In the genomic region with DNA sequence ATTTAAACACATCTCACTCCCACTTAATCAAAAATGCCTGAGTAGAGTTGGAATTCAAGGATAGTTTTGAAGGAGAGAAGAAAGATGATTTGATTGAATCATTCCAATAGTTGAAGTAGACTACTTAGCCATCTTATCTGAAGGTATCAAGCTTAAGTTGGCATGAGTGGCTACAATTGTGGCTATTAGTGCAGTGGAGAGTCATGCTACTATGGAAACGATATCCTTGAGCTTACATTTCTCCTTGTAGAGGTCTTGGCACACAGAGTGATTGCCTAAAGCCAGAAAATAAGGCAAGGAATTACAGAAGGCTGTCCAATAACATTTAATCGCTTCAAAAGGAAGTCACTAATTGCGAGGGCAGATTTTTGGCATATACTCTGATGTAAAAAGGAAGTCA, we compare ENCODE assay signal across 33 cellular contexts.
"Had no signal": no experiment of that assay in that cellular context is flagged by ENCODE, and none has a peak within 500 bp of the region (broad histone marks: within the 10 kb centered on the region; RNA-seq: fewer than 3 reads in every experiment).

No MANE protein-coding gene starts in this region.

- H3K36me3 ChIP-seq: Peyer's patch had no signal

- H3K27me3 ChIP-seq: Peyer's patch had no signal

- DNase-seq: activated B cell treated with CpG ODN at 0.5 μM for 24 hours; activated CD4-positive, alpha-beta memory T cell treated with anti-CD3 and anti-CD28 coated beads for 36 hours; activated CD4-positive, alpha-beta T cell treated with anti-CD3 and anti-CD28 coated beads for 4 hours; activated CD4-positive, alpha-beta T cell treated with anti-CD3 and anti-CD28 coated beads, Interleukin-2, amount 50 U/mL, for 1 hour; activated CD4-positive, CD25-positive, alpha-beta regulatory T cell treated with anti-CD3 and anti-CD28 coated beads, Interleukin-2, amount 50 U/mL, for 72 hours; activated CD8-positive, alpha-beta memory T cell treated with anti-CD3 and anti-CD28 coated beads, Interleukin-2, amount 50 U/mL, for 4 hours; activated gamma-delta T cell treated with Interleukin-2 at 50 U/mL for 16 hours; activated naive CD4-positive, alpha-beta T cell treated with anti-CD3 and anti-CD28 coated beads for 36 hours; activated naive CD8-positive, alpha-beta T cell treated with anti-CD3 and anti-CD28 coated beads, Interleukin-2, amount 50 U/mL, for 24 hours; activated T-cell treated with anti-CD3 and anti-CD28 coated beads for 4 hours; activated T-cell treated with anti-CD3 and anti-CD28 coated beads, Interleukin-2, amount 50 U/mL, for 4 hours; anterior cingulate cortex; caudate nucleus; cerebellar nuclear complex; MM.1S; NCI-H1092 treated with DMSO at 0.1 percent for 48 hours; NCI-H1417; NCI-H146; NCI-H187 treated with DMSO at 0.1 percent for 48 hours; NCI-H2081; NCI-H345; NCI-H524 treated with DMSO at 0.1 percent for 48 hours; PC-3; Peyer's patch; RPMI8226; SHP77 treated with DMSO at 0.1 percent for 48 hours; SW 1271; T-helper 1 cell; T-helper 2 cell; T-helper 9 cell had no signal

- H3K9ac ChIP-seq: KMS-11 had no signal

- H3K4me3 ChIP-seq: Peyer's patch had no signal

- H3K4me1 ChIP-seq: Peyer's patch had no signal

- H3K4me2 ChIP-seq: KMS-11 had no signal

- ATAC-seq: activated naive CD4-positive, alpha-beta T cell treated with anti-CD3 and anti-CD28 coated beads, Interleukin-2, amount 50 U/mL, for 72 hours; activated naive CD8-positive, alpha-beta T cell treated with anti-CD3 and anti-CD28 coated beads, Interleukin-2, amount 50 U/mL, for 24 hours; activated T-cell treated with anti-CD3 and anti-CD28 coated beads, Interleukin-2, amount 50 U/mL, for 4 hours; PC-3 had no signal

- H3K27ac ChIP-seq: KMS-11, Peyer's patch, VCaP had no signal

- H3K9me3 ChIP-seq: Peyer's patch had no signal
